8 cellular contexts compared by ENCODE assay signal in genomic region chr6:53794073-53794719, GRCh38. TPM values are rescaled to one million over a fixed set of nuclear protein-coding genes. Genes with fewer than 3 reads are reported as not detected.
DNase-seq lines count a peak whose midpoint lies in the region; ATAC-seq and TF ChIP-seq lines count a peak whose summit lies in the region.

No MANE protein-coding gene starts in this region.

- peaks cover 11 to 26% of the 10 kb centered on the region in 2 donors for H3K4me1 ChIP-seq in mucosa of rectum (ENCODE audit: control insufficient read depth in 2 of 2, insufficient read depth in 2 of 2, low read length in 2 of 2)

- H3K4me1 Mint-ChIP-seq in CD14-positive monocyte = peaks cover 37% of the 10 kb centered on the region

- no peaks in the 10 kb centered on the region for H3K36me3 ChIP-seq in mucosa of rectum (ENCODE audit: control insufficient read depth in 2 of 2, insufficient read depth in 2 of 2, low read length in 2 of 2)

- peaks cover 4 to 10% of the 10 kb centered on the region in 2 donors for H3K36me3 Mint-ChIP-seq in CD14-positive monocyte

- peak overlapping the region; percentile 94 to 96 for H3K4me3 ChIP-seq in mucosa of rectum (ENCODE audit: low read length in 2 of 2)

- H3K9ac ChIP-seq in mucosa of rectum (ENCODE audit: low read depth in 1 of 2, low read length in 2 of 2) = peak overlapping the region; percentile 76 to 83

- TF ChIP-seq POLR2A in erythroblast (IDR thresholded peaks at IDR 0.05; ENCODE audit: low read length) = no peak

- H3K4me3 Mint-ChIP-seq in CD14-positive monocyte = peak overlapping the region; percentile 99

- H3K27me3 Mint-ChIP-seq in CD14-positive monocyte (ENCODE audit: low read depth in 3 of 3) = peaks cover 30 to 37% (median 36%) of the 10 kb centered on the region in 3 donors

- peak; percentile 57 for ATAC-seq in HG03196 (IDR thresholded peaks at IDR 0.05; ENCODE audit: unreplicated experiment)

- H3K27ac ChIP-seq in mucosa of rectum (ENCODE audit: low read depth in 2 of 2, low read length in 2 of 2) = peak overlapping the region; percentile 73 to 83

- no peak for TF ChIP-seq CTCF in CD14-positive monocyte (IDR thresholded peaks at IDR 0.05)

- H3K27me3 ChIP-seq in mucosa of rectum (ENCODE audit: control insufficient read depth in 2 of 2, insufficient read depth in 2 of 2, low read length in 2 of 2) = no peaks in the 10 kb centered on the region

- H3K27ac Mint-ChIP-seq in CD14-positive monocyte = peak overlapping the region in 6 of 7 donors; percentile 62 to 86 (median 78)

- H3K9me3 Mint-ChIP-seq in CD14-positive monocyte = peaks cover 0 to 9% (median 1%) of the 10 kb centered on the region in 7 donors

- peak; percentile 49 for DNase-seq in CD14-positive monocyte (ENCODE audit: low spot score)
- DNase-seq in GM19238 (ENCODE audit: insufficient read length, low spot score) = peak; percentile 34
- peak; percentile 77 for DNase-seq in NCI-H748 treated with DMSO at 0.1 percent for 48 hours (lab: John Stamatoyannopoulos, UW)
- DNase-seq in activated T-cell treated with anti-CD3 and anti-CD28 coated beads for 4 hours = peak; percentile 24
- peak; percentile 32 to 48 for DNase-seq in erythroblast (lab: John Stamatoyannopoulos, UW)
- peak; percentile 42 for DNase-seq in stimulated activated naive CD4-positive, alpha-beta T cell treated with Interleukin-2 at 50 U/mL for 16 hours (lab: John Stamatoyannopoulos, UW)

- intact Hi-C loops in CD14-positive monocyte (cut with micrococcal nuclease) = no loop called here

- no peaks in the 10 kb centered on the region for H3K9me3 ChIP-seq in mucosa of rectum (ENCODE audit: control insufficient read depth in 2 of 2, low read length in 2 of 2)

RNA-seq across cellular contexts. Expression of gene LRRC1, which starts 0.6 kb away (rescaled TPM):
- under 1 TPM; 0.18 to 0.92 TPM for polyA plus RNA-seq in CD14-positive monocyte

Comparison
In these comparisons a context has a peak if more than half of its experiments do, and no peak if none do; other contexts are left out.
1. Peak in every context shown above with its lines: DNase-seq, ATAC-seq, H3K4me3 ChIP-seq and H3K27ac ChIP-seq.
2. DNase-seq: peak in every context shown above with its lines; median percentile 77 in NCI-H748 treated with DMSO at 0.1 percent for 48 hours; 49 in CD14-positive monocyte; 42 in stimulated activated naive CD4-positive, alpha-beta T cell treated with Interleukin-2 at 50 U/mL for 16 hours; 40 in erythroblast; 34 in GM19238; 24 in activated T-cell treated with anti-CD3 and anti-CD28 coated beads for 4 hours.